33 cellular contexts compared by ENCODE assay signal in genomic region chr19:6808494-6808893, GRCh38. TPM values are rescaled to one million over a fixed set of nuclear protein-coding genes. Genes with fewer than 3 reads are reported as not detected.
"Had no signal": no experiment of that assay in that cellular context is flagged by ENCODE, and none has a peak within 500 bp of the region (broad histone marks: within the 10 kb centered on the region; RNA-seq: fewer than 3 reads in every experiment).

No MANE protein-coding gene starts in this region.

- H3K4me3 ChIP-seq: ascending aorta, cardiac muscle cell, coronary artery, dorsolateral prefrontal cortex, gastrocnemius medialis, mucosa of descending colon, pancreas, right atrium auricular region, smooth muscle cell, suprapubic skin, tibial artery had no signal

- H3K4me1 ChIP-seq: ascending aorta, gastrocnemius medialis, pancreas, right atrium auricular region, suprapubic skin, tibial artery had no signal

- H3K27me3 ChIP-seq: ascending aorta, cardiac muscle cell, gastrocnemius medialis, pancreas, right atrium auricular region, suprapubic skin had no signal

- H3K27ac ChIP-seq: ascending aorta, cardiac muscle cell, coronary artery, dorsolateral prefrontal cortex, gastrocnemius medialis, pancreas, right atrium auricular region, suprapubic skin, tibial artery had no signal

- H3K36me3 Mint-ChIP-seq: brain had no signal

- H3K9me3 ChIP-seq: ascending aorta, gastrocnemius medialis, mucosa of descending colon, pancreas, suprapubic skin, tibial artery had no signal

- ATAC-seq: activated T-helper 17 cell treated with anti-CD3 and anti-CD28 coated beads, Interleukin-2, amount 50 U/mL, for 72 hours; gastrocnemius medialis; left cardiac atrium; left ventricle myocardium superior; mucosa of descending colon; pancreas; stimulated activated naive B cell treated with anti-CD40 and anti-IgM and Interleukin-4, amounts not matched to agents 10 μg/mL and 1 μg/mL and 100 μg/mL, for 72 hours; T-cell had no signal

- H3K27ac Mint-ChIP-seq: brain had no signal

- DNase-seq: activated CD4-positive, alpha-beta T cell treated with anti-CD3 and anti-CD28 coated beads for 4 hours; activated CD4-positive, alpha-beta T cell treated with anti-CD3 and anti-CD28 coated beads, Interleukin-2, amount 50 U/mL, for 4 hours; activated CD8-positive, alpha-beta memory T cell treated with anti-CD3 and anti-CD28 coated beads, Interleukin-2, amount 50 U/mL, for 4 hours; activated gamma-delta T cell treated with Interleukin-2 at 50 U/mL for 16 hours; activated T-cell treated with anti-CD3 and anti-CD28 coated beads, Interleukin-2, amount 50 U/mL, for 1 hour; dorsolateral prefrontal cortex; effector memory CD4-positive, alpha-beta T cell; erythroblast; gastrocnemius medialis; glutamatergic neuron; left cardiac atrium; left ventricle myocardium superior; mucosa of descending colon; nucleus accumbens; pancreas; stimulated activated CD4-positive, alpha-beta T cell treated with anti-CD3 and anti-CD28 coated beads, Interleukin-1b, Interleukin-23, amount 100 ng/mL, for 48 hours; stimulated activated CD4-positive, alpha-beta T cell treated with anti-CD3 and anti-CD28 coated beads, Interleukin-4, amount 100 ng/mL, for 4 hours; stimulated activated CD8-positive, alpha-beta memory T cell treated with anti-CD3 and anti-CD28 coated beads, Interleukin-4, amount 100 ng/mL, for 48 hours; stimulated activated naive B cell treated with anti-CD40 and anti-IgM and Interleukin-4, amounts not matched to agents 10 μg/mL and 1 μg/mL and 100 μg/mL, for 72 hours; T-cell; T1000; tibial artery had no signal

- H3K4me3 Mint-ChIP-seq: brain; neural crest cell; stimulated activated naive B cell treated with anti-CD40 and anti-IgM and Interleukin-4, amounts not matched to agents 10 μg/mL and 1 μg/mL and 100 μg/mL, for 72 hours; T-cell had no signal

- H3K27me3 Mint-ChIP-seq: activated T-helper 17 cell treated with anti-CD3 and anti-CD28 coated beads, Interleukin-2, amount 50 U/mL, for 72 hours; stimulated activated naive B cell treated with anti-CD40 and anti-IgM and Interleukin-4, amounts not matched to agents 10 μg/mL and 1 μg/mL and 100 μg/mL, for 72 hours; T-cell had no signal

- H3K36me3 ChIP-seq: ascending aorta, cardiac muscle cell, gastrocnemius medialis, pancreas, right atrium auricular region, suprapubic skin, tibial artery had no signal

RNA-seq across cellular contexts. Expression of gene VAV1, which starts 36.0 kb away (rescaled TPM):
- total RNA-seq: cardiac muscle cell, lung microvascular endothelial cell, myocyte, neural crest cell, smooth muscle cell had no signal
- polyA plus RNA-seq: cardiac muscle cell, smooth muscle cell had no signal

RNA-seq across cellular contexts. Expression of gene SH2D3A, which starts 41.3 kb away (rescaled TPM):
- total RNA-seq: ascending aorta, gastrocnemius medialis, myocyte, neural crest cell, right atrium auricular region had no signal
